12 cellular contexts compared by ENCODE assay signal in the genomic region with DNA sequence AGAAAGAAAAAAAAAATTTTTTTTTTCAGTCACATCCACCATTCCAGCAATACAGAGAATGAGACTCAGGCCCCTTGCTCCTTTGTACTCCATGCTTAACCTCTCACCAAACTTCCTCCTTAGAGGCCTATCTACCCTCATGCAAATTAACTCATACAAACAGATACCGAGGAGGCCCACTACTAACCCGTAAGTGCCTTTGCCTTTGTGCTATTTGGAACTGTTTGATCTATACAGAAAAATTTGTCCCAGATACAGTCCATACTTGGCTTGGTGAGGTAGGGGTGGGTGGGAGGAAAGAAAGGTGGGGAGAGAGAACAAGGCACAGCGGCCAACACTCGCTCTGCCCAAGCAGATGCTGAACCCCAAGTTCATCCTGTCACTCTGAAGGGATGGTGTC.
A peak's percentile ranks its signal among the peaks of the same experiment; 100 is the strongest.
DNase-seq lines count a peak whose midpoint lies in the region; ATAC-seq and TF ChIP-seq lines count a peak whose summit lies in the region.
"Had no signal": no experiment of that assay in that cellular context is flagged by ENCODE, and none has a peak within 500 bp of the region (broad histone marks: within the 10 kb centered on the region; RNA-seq: fewer than 3 reads in every experiment).

No MANE protein-coding gene starts in this region.

- H3K27ac Mint-ChIP-seq in MCF 10A (ENCODE audit: low read depth, unreplicated experiment) = peak overlapping the region; percentile 95

- POLR2A ChIA-PET in MCF 10A (lab: Yijun Ruan, JAX) = interaction anchor here (0.6 to 3.9 kb wide), 7 partner anchors 11 to 93 kb away, joined by 3 to 38 read pairs (median 8); partner anchors contain the start of gene DUSP5

- H3K9me3 Mint-ChIP-seq in MCF 10A (ENCODE audit: unreplicated experiment) = no peaks in the 10 kb centered on the region

- H3K4me3 Mint-ChIP-seq in MCF 10A (ENCODE audit: unreplicated experiment) = peak overlapping the region; percentile 23
- H3K4me3 Mint-ChIP-seq: brain had no signal

- DNase-seq in MCF 10A (ENCODE audit: unreplicated experiment) (no peak), dorsolateral prefrontal cortex (no peak), SHP77 (lab: John Stamatoyannopoulos, UW) (no peak)
- DNase-seq in stimulated activated CD8-positive, alpha-beta memory T cell treated with anti-CD3 and anti-CD28 coated beads, Interleukin-4, amount 100 ng/mL, for 48 hours = no peak
- DNase-seq: activated CD4-positive, CD25-positive, alpha-beta regulatory T cell; AML-193; spleen had no signal

- no peaks in the 10 kb centered on the region for H3K36me3 ChIP-seq in ACC112 (ENCODE audit: insufficient read depth, low read length)
- no peaks in the 10 kb centered on the region for H3K36me3 ChIP-seq in gastroesophageal sphincter
- H3K36me3 ChIP-seq: spleen had no signal

- no peak for TF ChIP-seq POLR2A in gastroesophageal sphincter (IDR thresholded peaks at IDR 0.05)

- H3K4me1 Mint-ChIP-seq in MCF 10A (ENCODE audit: insufficient read depth, unreplicated experiment) = peaks cover 69% of the 10 kb centered on the region

- no peaks in the 10 kb centered on the region for H3K9me3 ChIP-seq in gastroesophageal sphincter
- H3K9me3 ChIP-seq: spleen had no signal

- CTCF ChIA-PET in MCF 10A (lab: Yijun Ruan, JAX) = interaction anchor here (0.9 to 1.5 kb wide), 2 partner anchors 99 to 137 kb away, joined by 3 to 4 read pairs; no protein-coding TSS in a partner anchor

- H3K27me3 ChIP-seq in ACC112 (ENCODE audit: insufficient read depth, low read length) = no peaks in the 10 kb centered on the region
- H3K27me3 ChIP-seq in dorsolateral prefrontal cortex = peaks cover 0 to 5% (median 0%) of the 10 kb centered on the region in 45 donors
- no peaks in the 10 kb centered on the region for H3K27me3 ChIP-seq in gastroesophageal sphincter

- ATAC-seq in GM19328 (IDR thresholded peaks at IDR 0.05; ENCODE audit: unreplicated experiment) (peak; percentile 44), HG03175 (IDR thresholded peaks at IDR 0.05; ENCODE audit: unreplicated experiment) (peak; percentile 26), gastroesophageal sphincter (no peak)

- intact Hi-C loops in MCF 10A (cut with micrococcal nuclease) (loop anchor here (1.0 to 5.0 kb wide), 4 partner anchors 11 to 98 kb away; no protein-coding TSS in a partner anchor), dorsolateral prefrontal cortex (cut with DNase I) (no loop called here)

- H3K4me1 ChIP-seq in ACC112 (ENCODE audit: control insufficient read depth, insufficient read depth, low read length, unreplicated experiment) (peaks cover 72% of the 10 kb centered on the region), gastroesophageal sphincter (peaks cover 0 to 33% (median 6%) of the 10 kb centered on the region in 3 donors)

- no peak for TF ChIP-seq EP300 in gastroesophageal sphincter (IDR thresholded peaks at IDR 0.05)

- H3K4me3 ChIP-seq in ACC112 (ENCODE audit: low read depth, low read length) (no peak overlapping the region), dorsolateral prefrontal cortex (no peak overlapping the region), gastroesophageal sphincter (no peak overlapping the region)
- H3K4me3 ChIP-seq: spleen had no signal

- H3K27ac ChIP-seq in ACC112 (ENCODE audit: low read depth, low read length) = peak overlapping the region; percentile 95
- H3K27ac ChIP-seq in dorsolateral prefrontal cortex = no peak overlapping the region
- peak overlapping the region in 1 of 4 donors; percentile 41 for H3K27ac ChIP-seq in gastroesophageal sphincter

- H2AFZ ChIP-seq in ACC112 (ENCODE audit: low read length, unreplicated experiment) = no peak overlapping the region

- TSS peak; percentile 76 for BruUV-seq in MCF 10A (replicated peaks; lab: Mats Ljungman, UMichigan)

- peaks cover 6% of the 10 kb centered on the region for H3K36me3 Mint-ChIP-seq in MCF 10A (ENCODE audit: insufficient read depth, unreplicated experiment)
- H3K36me3 Mint-ChIP-seq: brain had no signal

- H3K27me3 Mint-ChIP-seq in MCF 10A (ENCODE audit: insufficient read depth, unreplicated experiment) = no peaks in the 10 kb centered on the region
- H3K27me3 Mint-ChIP-seq: brain had no signal

- no peak for TF ChIP-seq CTCF in MCF 10A (IDR thresholded peaks at IDR 0.05; ENCODE audit: unreplicated experiment)
- no peak for TF ChIP-seq CTCF in dorsolateral prefrontal cortex (IDR thresholded peaks at IDR 0.05 in 54 of 56, conservative IDR thresholded peaks at IDR 0.05 in 2 of 56; ENCODE audit: low read depth in 1 of 56, partially characterized antibody in 56 of 56)
- TF ChIP-seq CTCF in gastroesophageal sphincter (IDR thresholded peaks at IDR 0.05) = no peak

- WGBS in gastroesophageal sphincter (ENCODE audit: low coverage in 1 of 2), 2 donors = 83 to 100% methylated on average over 2 to 4 of the region's 4 CpGs

- H3K79me2 ChIP-seq in ACC112 (ENCODE audit: control insufficient read depth, insufficient read depth, low read length, unreplicated experiment) = no peaks in the 10 kb centered on the region
